ENCODE assay signal across 8 cellular contexts in the genomic region with DNA sequence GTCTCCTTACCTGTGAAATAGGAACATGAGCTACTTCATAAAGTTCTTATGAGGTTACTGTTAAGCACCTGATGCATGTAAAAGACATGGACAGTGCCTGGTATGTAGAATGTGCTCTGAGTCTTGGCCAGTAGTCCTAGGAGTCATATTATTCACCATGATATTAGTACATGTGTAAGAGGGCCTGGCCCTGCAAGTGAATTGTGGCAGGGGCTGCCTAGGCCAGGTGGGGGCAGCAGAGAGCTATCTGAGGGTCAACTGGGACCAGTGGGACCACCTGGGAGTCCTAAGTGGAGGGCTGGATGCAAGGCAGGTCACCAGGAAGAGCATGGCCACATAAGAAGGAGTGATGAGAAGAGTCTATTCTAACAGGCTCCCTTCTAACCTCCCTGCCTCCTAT.
DNase-seq lines count a peak whose midpoint lies in the region; ATAC-seq and TF ChIP-seq lines count a peak whose summit lies in the region.

No MANE protein-coding gene starts in this region.

- H3K27ac ChIP-seq in breast epithelium (no peak overlapping the region), RWPE2 (ENCODE audit: poor library complexity, severe bottlenecking) (no peak overlapping the region), smooth muscle cell (ENCODE audit: low read depth) (no peak overlapping the region)

- H3K4me3 ChIP-seq in breast epithelium (no peak overlapping the region), RWPE2 (ENCODE audit: severe bottlenecking) (no peak overlapping the region), smooth muscle cell (no peak overlapping the region)

- peaks cover 4% of the 10 kb centered on the region for H3F3A ChIP-seq in smooth muscle cell (ENCODE audit: low read depth)

- no peak overlapping the region for H3K4me2 ChIP-seq in smooth muscle cell

- DNase-seq in MCF 10A (ENCODE audit: unreplicated experiment), result peak; percentile 34
- no peak for DNase-seq in breast epithelium (ENCODE audit: low spot score in 2 of 2)
- DNase-seq in RWPE2 (ENCODE audit: low spot score), result no peak
- peak in 41 of 42 donors; percentile 12 to 82 (median 56) for DNase-seq in head of caudate nucleus
- DNase-seq in smooth muscle cell (lab: John Stamatoyannopoulos, UW; ENCODE audit: unreplicated experiment), result no peak
- no peak for DNase-seq in T-helper 2 cell
- DNase-seq in activated gamma-delta T cell treated with Interleukin-2 at 50 U/mL for 16 hours, result no peak

- ATAC-seq in HG03025 (IDR thresholded peaks at IDR 0.05; ENCODE audit: low FRiP score, unreplicated experiment) (peak; percentile 51), RWPE2 (ENCODE audit: low read depth) (peak; percentile 45; the same call in 1 of the 3 replicates)

- no peak overlapping the region for H2AFZ ChIP-seq in smooth muscle cell (ENCODE audit: low read depth)

- intact Hi-C loops in MCF 10A (cut with micrococcal nuclease) (no loop called here), breast epithelium (cut with DNase I; ENCODE audit: low total_unique reads) (no loop called here), head of caudate nucleus (cut with DNase I) (loop anchor here (5.0 kb wide), 1 partner anchor 785 kb away; no protein-coding TSS in a partner anchor)

- peaks cover 5% of the 10 kb centered on the region for H3K4me1 Mint-ChIP-seq in MCF 10A (ENCODE audit: insufficient read depth, unreplicated experiment)

- TF ChIP-seq POLR2A in breast epithelium (IDR thresholded peaks at IDR 0.05), result no peak

- H3K4me1 ChIP-seq in breast epithelium (no peaks in the 10 kb centered on the region), RWPE2 (ENCODE audit: insufficient read depth, poor library complexity, severe bottlenecking) (no peaks in the 10 kb centered on the region), smooth muscle cell (ENCODE audit: low read depth) (peaks cover 33% of the 10 kb centered on the region)

- POLR2A ChIA-PET in MCF 10A (lab: Yijun Ruan, JAX), result interaction anchor here (0.7 to 1.3 kb wide), 2 partner anchors 13 to 170 kb away, joined by 3 read pairs; no protein-coding TSS in a partner anchor

- no peaks in the 10 kb centered on the region for H3K9me3 Mint-ChIP-seq in MCF 10A (ENCODE audit: unreplicated experiment)

- H3K9me3 ChIP-seq in breast epithelium (no peaks in the 10 kb centered on the region), RWPE2 (ENCODE audit: severe bottlenecking) (no peaks in the 10 kb centered on the region), smooth muscle cell (replicated peaks; ENCODE audit: low read depth) (no peaks in the 10 kb centered on the region)

- H3K4me3 Mint-ChIP-seq in MCF 10A (ENCODE audit: unreplicated experiment), result no peak overlapping the region

- CTCF ChIA-PET in MCF 10A (lab: Yijun Ruan, JAX), result interaction anchor here (0.5 to 2.1 kb wide), 11 partner anchors 10 to 787 kb away, joined by 3 to 6 read pairs (median 4); no protein-coding TSS in a partner anchor

- no peaks in the 10 kb centered on the region for H3K36me3 ChIP-seq in breast epithelium
- no peaks in the 10 kb centered on the region for H3K36me3 ChIP-seq in RWPE2 (ENCODE audit: low read depth)
- H3K36me3 ChIP-seq in smooth muscle cell (ENCODE audit: low read depth), result no peaks in the 10 kb centered on the region

- H3K36me3 Mint-ChIP-seq in MCF 10A (ENCODE audit: insufficient read depth, unreplicated experiment), result no peaks in the 10 kb centered on the region

- H3K27me3 ChIP-seq in breast epithelium (no peaks in the 10 kb centered on the region), RWPE2 (ENCODE audit: insufficient read depth, poor library complexity, severe bottlenecking) (no peaks in the 10 kb centered on the region), smooth muscle cell (ENCODE audit: low read depth) (no peaks in the 10 kb centered on the region)

- BruUV-seq in MCF 10A (replicated peaks; lab: Mats Ljungman, UMichigan), result no TSS peak

- H4K20me1 ChIP-seq in smooth muscle cell (ENCODE audit: low read depth), result no peaks in the 10 kb centered on the region

- H3K9ac ChIP-seq in smooth muscle cell (ENCODE audit: low read depth), result no peak overlapping the region

- TF ChIP-seq CTCF in MCF 10A (IDR thresholded peaks at IDR 0.05; ENCODE audit: unreplicated experiment) (peak; percentile 21), breast epithelium (IDR thresholded peaks at IDR 0.05) (peak in 1 of 3 donors; percentile 31), RWPE2 (IDR thresholded peaks at IDR 0.05; ENCODE audit: poor library complexity, severe bottlenecking) (peak; percentile 40), smooth muscle cell (IDR thresholded peaks at IDR 0.05; ENCODE audit: borderline replicate concordance, insufficient read depth, poor library complexity, severe bottlenecking) (peak; percentile 46)

- no peaks in the 10 kb centered on the region for H3K79me2 ChIP-seq in smooth muscle cell (ENCODE audit: low read depth)

- H3K27me3 Mint-ChIP-seq in MCF 10A (ENCODE audit: insufficient read depth, unreplicated experiment), result no peaks in the 10 kb centered on the region

- H3K27ac Mint-ChIP-seq in MCF 10A (ENCODE audit: low read depth, unreplicated experiment), result no peak overlapping the region

Comparison
In these comparisons a context has a peak if more than half of its experiments do, and no peak if none do; other contexts are left out.
1. DNase-seq: peak in MCF 10A (single experiment) and head of caudate nucleus (41 of 42); none in breast epithelium (0 of 2), RWPE2 (single experiment), smooth muscle cell (single experiment), T-helper 2 cell (0 of 5) and activated gamma-delta T cell treated with Interleukin-2 at 50 U/mL for 16 hours (single experiment).